21 cellular contexts compared by ENCODE assay signal in the genomic region with DNA sequence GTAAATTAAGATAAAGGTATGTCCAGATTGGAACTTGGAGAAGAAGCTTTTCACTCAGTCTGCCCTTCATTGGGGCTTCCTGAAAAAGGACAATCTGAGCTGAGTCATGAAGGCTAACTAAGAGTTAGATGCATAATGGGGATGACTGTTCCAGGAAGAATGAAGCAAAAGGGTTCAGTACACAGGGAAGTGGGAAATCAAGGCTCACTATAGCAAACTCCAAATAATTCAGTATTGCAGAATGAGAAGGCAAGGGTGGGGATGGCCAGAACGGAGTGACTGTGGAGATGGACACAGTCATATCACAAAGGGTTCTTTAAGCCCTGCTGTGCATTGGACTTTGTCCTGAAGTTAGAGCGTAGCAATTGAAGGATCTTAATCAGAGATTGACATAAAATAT.
DNase-seq lines count a peak whose midpoint lies in the region; ATAC-seq, FAIRE-seq and TF ChIP-seq lines count a peak whose summit lies in the region.
"Had no signal": no experiment of that assay in that cellular context is flagged by ENCODE, and none has a peak within 500 bp of the region (broad histone marks: within the 10 kb centered on the region; RNA-seq: fewer than 3 reads in every experiment).

No MANE protein-coding gene starts in this region.

- 0 out of 3 replicates have a peak overlapping the region, but pooled peaks have one; percentile 53 for H2BK15ac ChIP-seq in IMR-90 (ENCODE audit: low read depth, low read length)

- no peak overlapping the region for H2AK9ac ChIP-seq in IMR-90 (replicated peaks; ENCODE audit: low read depth, low read length, poor library complexity)

- no peak overlapping the region for H3K9ac ChIP-seq in IMR-90 (ENCODE audit: low read depth, low read length)

- DNase-seq in AG08395 (ENCODE audit: low spot score): peak; percentile 79
- DNase-seq in IMR-90: peak; percentile 80
- DNase-seq in bronchial epithelial cell (ENCODE audit: low read depth): peak; percentile 85
- peak; percentile 69 for DNase-seq in iris pigment epithelial cell (ENCODE audit: low read depth)
- DNase-seq in SK-N-DZ (ENCODE audit: low spot score): no peak
- DNase-seq in activated CD4-positive, alpha-beta T cell treated with anti-CD3 and anti-CD28 coated beads for 1 hour: no peak
- DNase-seq in stimulated activated naive B cell treated with anti-CD40 and anti-IgM and Interleukin-4, amounts not matched to agents 10 μg/mL and 1 μg/mL and 100 μg/mL, for 72 hours: no peak
- no peak for DNase-seq in esophagus squamous epithelium (lab: John Stamatoyannopoulos, UW)
- DNase-seq: BE2C; DND-41; Karpas-422; left cardiac atrium; NCI-H1694; NCI-H510A; stimulated activated CD4-positive, alpha-beta T cell treated with anti-CD3 and anti-CD28 coated beads, Interleukin-2, amount 100 ng/mL, for 24 hours had no signal

- peak overlapping the region; percentile 17; the same call in 1 of the 2 replicates for H3K4ac ChIP-seq in IMR-90 (ENCODE audit: low read depth, low read length)

- intact Hi-C loops in IMR-90 (cut with micrococcal nuclease) (no loop called here), esophagus squamous epithelium (cut with DNase I) (no loop called here)

- peaks cover 6% of the 10 kb centered on the region; the same call in 1 of the 2 replicates for H3K9me1 ChIP-seq in IMR-90 (ENCODE audit: insufficient read depth, low read length)

- H4K20me1 ChIP-seq in IMR-90 (ENCODE audit: insufficient read depth, low read length): no peaks in the 10 kb centered on the region

- H3K23ac ChIP-seq in IMR-90 (ENCODE audit: low read depth, low read length): no peak overlapping the region

- no peak overlapping the region for H3K56ac ChIP-seq in IMR-90 (ENCODE audit: extremely low read depth, insufficient read depth, low read length)

- H3K27me3 ChIP-seq in IMR-90 (ENCODE audit: control insufficient read depth, insufficient read depth, low read length): no peaks in the 10 kb centered on the region
- no peaks in the 10 kb centered on the region for H3K27me3 ChIP-seq in bronchial epithelial cell (ENCODE audit: control insufficient read depth, insufficient read depth, low read length)
- H3K27me3 ChIP-seq in esophagus squamous epithelium: no peaks in the 10 kb centered on the region
- H3K27me3 ChIP-seq: BE2C, tibial nerve had no signal

- H3K9me3 ChIP-seq in IMR-90 (ENCODE audit: control insufficient read depth, insufficient read depth, low read length): 0 out of 2 replicates have a peak, but pooled peaks cover 3% of the 10 kb centered on the region
- no peaks in the 10 kb centered on the region for H3K9me3 ChIP-seq in esophagus squamous epithelium
- H3K9me3 ChIP-seq: BE2C had no signal

- no peak overlapping the region; the same call in 1 of the 2 replicates for H3K4me2 ChIP-seq in IMR-90 (ENCODE audit: low read depth, low read length)

- TF ChIP-seq POLR2A in IMR-90 (IDR thresholded peaks at IDR 0.05; ENCODE audit: low read depth, low read length): no peak
- TF ChIP-seq POLR2A in esophagus squamous epithelium (IDR thresholded peaks at IDR 0.05): no peak

- no peak overlapping the region for H3K27ac Mint-ChIP-seq in stimulated activated naive B cell treated with anti-CD40 and anti-IgM and Interleukin-4, amounts not matched to agents 10 μg/mL and 1 μg/mL and 100 μg/mL, for 72 hours
- H3K27ac Mint-ChIP-seq: activated naive CD4-positive, alpha-beta T cell treated with anti-CD3 and anti-CD28 coated beads, Interleukin-2, amount 50 U/mL, for 24 hours; T-helper 1 cell treated with Interleukin-12 subunit alpha and Interleukin-12 subunit beta and Interleukin-4 antibody, amounts not matched to agents 30 μg/mL and 1 μg/mL, for 36 hours had no signal

- no peak overlapping the region for H4K5ac ChIP-seq in IMR-90 (ENCODE audit: low read depth, low read length)

- H3K27ac ChIP-seq in IMR-90 (ENCODE audit: insufficient read depth, low read length) (no peak overlapping the region), esophagus squamous epithelium (no peak overlapping the region)
- H3K27ac ChIP-seq: tibial nerve had no signal

- H3K27me3 Mint-ChIP-seq in stimulated activated naive B cell treated with anti-CD40 and anti-IgM and Interleukin-4, amounts not matched to agents 10 μg/mL and 1 μg/mL and 100 μg/mL, for 72 hours: no peaks in the 10 kb centered on the region
- H3K27me3 Mint-ChIP-seq: activated naive CD4-positive, alpha-beta T cell treated with anti-CD3 and anti-CD28 coated beads, Interleukin-2, amount 50 U/mL, for 24 hours had no signal

- WGBS in IMR-90 (ENCODE audit: extremely low coverage in 2 of 2, insufficient read length in 1 of 2), 2 experiments: no CpG with 5 or more reads among the region's 2 CpGs
- WGBS in esophagus squamous epithelium, 2 donors: 76 to 83% methylated on average over 2 of the region's 2 CpGs

- H3K4me3 Mint-ChIP-seq in stimulated activated naive B cell treated with anti-CD40 and anti-IgM and Interleukin-4, amounts not matched to agents 10 μg/mL and 1 μg/mL and 100 μg/mL, for 72 hours: no peak overlapping the region
- H3K4me3 Mint-ChIP-seq: activated naive CD4-positive, alpha-beta T cell treated with anti-CD3 and anti-CD28 coated beads, Interleukin-2, amount 50 U/mL, for 24 hours; T-helper 1 cell treated with Interleukin-12 subunit alpha and Interleukin-12 subunit beta and Interleukin-4 antibody, amounts not matched to agents 30 μg/mL and 1 μg/mL, for 36 hours had no signal

- H3K36me3 ChIP-seq in IMR-90 (ENCODE audit: control insufficient read depth, insufficient read depth, low read length): no peaks in the 10 kb centered on the region
- H3K36me3 ChIP-seq in bronchial epithelial cell (ENCODE audit: control insufficient read depth, insufficient read depth, low read length): no peaks in the 10 kb centered on the region
- no peaks in the 10 kb centered on the region for H3K36me3 ChIP-seq in esophagus squamous epithelium
- H3K36me3 ChIP-seq: BE2C had no signal

- peak overlapping the region; percentile 18; the same call in 1 of the 2 replicates for H3K14ac ChIP-seq in IMR-90 (replicated peaks; ENCODE audit: low read depth, low read length)

- peaks cover 6 to 7% of the 10 kb centered on the region in 2 donors for H3K4me1 Mint-ChIP-seq in stimulated activated naive B cell treated with anti-CD40 and anti-IgM and Interleukin-4, amounts not matched to agents 10 μg/mL and 1 μg/mL and 100 μg/mL, for 72 hours
- H3K4me1 Mint-ChIP-seq: activated naive CD4-positive, alpha-beta T cell treated with anti-CD3 and anti-CD28 coated beads, Interleukin-2, amount 50 U/mL, for 24 hours had no signal

- POLR2A ChIA-PET in IMR-90 (lab: Charles Lee; ENCODE audit: unreplicated experiment): interaction anchor here (0.5 kb wide), 1 partner anchor 717 kb away, joined by 3 read pairs; no protein-coding TSS in a partner anchor

- H3K79me1 ChIP-seq in IMR-90 (ENCODE audit: low read depth in 1 of 2, low read length in 2 of 2): no peaks in the 10 kb centered on the region

- H3K4me3 ChIP-seq in IMR-90 (ENCODE audit: insufficient read depth, low read depth, low read length): no peak overlapping the region
- no peak overlapping the region for H3K4me3 ChIP-seq in bronchial epithelial cell (ENCODE audit: low read depth, low read length)
- H3K4me3 ChIP-seq in esophagus squamous epithelium: no peak overlapping the region
- H3K4me3 ChIP-seq: tibial nerve had no signal

- peak overlapping the region in 1 of 2 experiments; percentile 22; a peak in 1 of 4 replicates for H4K8ac ChIP-seq in IMR-90 (ENCODE audit: low read depth in 2 of 2, low read length in 2 of 2)

- H3K4me1 ChIP-seq in IMR-90 (ENCODE audit: control insufficient read depth, insufficient read depth, low read length) (peaks cover 1% of the 10 kb centered on the region), esophagus squamous epithelium (no peaks in the 10 kb centered on the region)
- H3K4me1 ChIP-seq: BE2C, tibial nerve had no signal

- peaks cover 15 to 16% of the 10 kb centered on the region in 2 donors for H3K36me3 Mint-ChIP-seq in stimulated activated naive B cell treated with anti-CD40 and anti-IgM and Interleukin-4, amounts not matched to agents 10 μg/mL and 1 μg/mL and 100 μg/mL, for 72 hours

- ATAC-seq in IMR-90 (ENCODE audit: low read depth): peak; percentile 94
- ATAC-seq in stimulated activated naive B cell treated with anti-CD40 and anti-IgM and Interleukin-4, amounts not matched to agents 10 μg/mL and 1 μg/mL and 100 μg/mL, for 72 hours (replicated peaks): no peak
- ATAC-seq: activated CD4-positive, CD25-positive, alpha-beta regulatory T cell treated with anti-CD3 and anti-CD28 coated beads, Interleukin-2, amount 50 U/mL, for 24 hours had no signal

- TF ChIP-seq CTCF in IMR-90 (conservative IDR thresholded peaks at IDR 0.05; ENCODE audit: low read depth, low read length) (no peak), bronchial epithelial cell (IDR thresholded peaks at IDR 0.05; ENCODE audit: insufficient read depth, low read length, severe bottlenecking) (no peak), esophagus squamous epithelium (IDR thresholded peaks at IDR 0.05) (no peak)

- peak overlapping the region; percentile 51; the same call in 1 of the 2 replicates for H2BK120ac ChIP-seq in IMR-90 (ENCODE audit: low read depth, low read length)

- CTCF ChIA-PET in IMR-90 (lab: Yijun Ruan, JAX): no interaction called here

- peak overlapping the region; percentile 39 for H2AFZ ChIP-seq in IMR-90 (replicated peaks; ENCODE audit: low read length, poor library complexity)

- no peak overlapping the region for H4K91ac ChIP-seq in IMR-90 (ENCODE audit: insufficient read depth, low read depth, low read length)

- no peak for FAIRE-seq in bronchial epithelial cell (lab: Jason Lieb, UNC)
- FAIRE-seq: colon, GM12891 had no signal

- no peak overlapping the region for H3K18ac ChIP-seq in IMR-90 (ENCODE audit: low read depth, low read length)

- H2BK5ac ChIP-seq in IMR-90 (ENCODE audit: low read depth, low read length, poor library complexity, severe bottlenecking): peak overlapping the region; percentile 56

- dilution Hi-C loops in IMR-90 (cut with HindIII; ENCODE audit: low sequenced_read_pairs, unreplicated experiment): no loop called here

- peak overlapping the region; percentile 61; the same call in 1 of the 2 replicates for H2BK20ac ChIP-seq in IMR-90 (ENCODE audit: low read depth, low read length)

- BruUV-seq in IMR-90 (replicated peaks; lab: Mats Ljungman, UMichigan): no TSS peak

- peak overlapping the region; percentile 52; the same call in 1 of the 2 replicates for H2AK5ac ChIP-seq in IMR-90 (ENCODE audit: low read depth, low read length)

- in situ Hi-C loops in IMR-90 (cut with MboI; ENCODE audit: low sequenced_read_pairs): no loop called here

- TF ChIP-seq RAD21 in IMR-90 (IDR thresholded peaks at IDR 0.05; ENCODE audit: low read length): no peak

- H3K9me3 Mint-ChIP-seq in stimulated activated naive B cell treated with anti-CD40 and anti-IgM and Interleukin-4, amounts not matched to agents 10 μg/mL and 1 μg/mL and 100 μg/mL, for 72 hours: peaks cover 3 to 7% of the 10 kb centered on the region in 2 donors
- H3K9me3 Mint-ChIP-seq: activated naive CD4-positive, alpha-beta T cell treated with anti-CD3 and anti-CD28 coated beads, Interleukin-2, amount 50 U/mL, for 24 hours had no signal

TF ChIP-seq in IMR-90, 13 proteins besides CTCF, POLR2A, EP300 and RAD21 (continues in another document):
- TF ChIP-seq FOS (IDR thresholded peaks at IDR 0.05; ENCODE audit: low read depth, low read length): peak; percentile 51
- TF ChIP-seq RFX5 (IDR thresholded peaks at IDR 0.05; ENCODE audit: low read depth, low read length): no peak
- peak; percentile 8; the same call in 1 of the 2 replicates for TF ChIP-seq NFE2L2 (IDR thresholded peaks at IDR 0.05; ENCODE audit: low read depth, low read length)

Comparison
In these comparisons a context has a peak if more than half of its experiments do, and no peak if none do; other contexts are left out.
1. DNase-seq: peak in AG08395 (single experiment), IMR-90 (single experiment), bronchial epithelial cell (single experiment) and iris pigment epithelial cell (single experiment); none in SK-N-DZ (single experiment), activated CD4-positive, alpha-beta T cell treated with anti-CD3 and anti-CD28 coated beads for 1 hour (single experiment), stimulated activated naive B cell treated with anti-CD40 and anti-IgM and Interleukin-4, amounts not matched to agents 10 μg/mL and 1 μg/mL and 100 μg/mL, for 72 hours (single experiment) and esophagus squamous epithelium (single experiment).